Comparison of ENCODE assay signal across 8 cellular contexts in genomic region chr19:18408053-18408476, GRCh38. TPM values are rescaled to one million over a fixed set of nuclear protein-coding genes. Genes with fewer than 3 reads are reported as not detected.
A peak's percentile ranks its signal among the peaks of the same experiment; 100 is the strongest.
DNase-seq lines count a peak whose midpoint lies in the region; ATAC-seq and TF ChIP-seq lines count a peak whose summit lies in the region.

No MANE protein-coding gene starts in this region.

- peaks cover 0 to 9% (median 4%) of the 10 kb centered on the region in 5 donors for H3K27me3 Mint-ChIP-seq in naive thymus-derived CD4-positive, alpha-beta T cell

- H3K4me3 ChIP-seq in astrocyte of the cerebellum (ENCODE audit: low read depth, low read length), result no peak overlapping the region
- no peak overlapping the region for H3K4me3 ChIP-seq in naive thymus-derived CD4-positive, alpha-beta T cell (ENCODE audit: low read length)

- H3K27ac ChIP-seq in naive thymus-derived CD4-positive, alpha-beta T cell (ENCODE audit: low read depth, low read length), result no peak overlapping the region

- DNase-seq in COLO668 (lab: John Stamatoyannopoulos, UW; ENCODE audit: unreplicated experiment) (peak; percentile 53), KG1 (lab: John Stamatoyannopoulos, UW) (peak; percentile 16), astrocyte of the cerebellum (ENCODE audit: low read depth) (no peak), midbrain (lab: John Stamatoyannopoulos, UW) (no peak)
- DNase-seq in naive thymus-derived CD4-positive, alpha-beta T cell, result no peak

- CTCF ChIA-PET in naive thymus-derived CD4-positive, alpha-beta T cell (lab: Charles Lee), result no interaction called here

- no peaks in the 10 kb centered on the region for H3K27me3 ChIP-seq in naive thymus-derived CD4-positive, alpha-beta T cell (ENCODE audit: control insufficient read depth in 2 of 2, insufficient read depth in 2 of 2, low read length in 2 of 2)

- H3K4me1 Mint-ChIP-seq in naive thymus-derived CD4-positive, alpha-beta T cell, result peaks cover 0 to 7% (median 0%) of the 10 kb centered on the region in 7 donors

- ATAC-seq in GM18868 (IDR thresholded peaks at IDR 0.05; ENCODE audit: unreplicated experiment), result peak; percentile 52
- ATAC-seq in naive thymus-derived CD4-positive, alpha-beta T cell, result peak; percentile 40
- no peak for ATAC-seq in HG02623 (IDR thresholded peaks at IDR 0.05; ENCODE audit: unreplicated experiment)
- no peak for ATAC-seq in GM19324 (IDR thresholded peaks at IDR 0.05; ENCODE audit: low FRiP score, unreplicated experiment)

- no peaks in the 10 kb centered on the region for H3K36me3 ChIP-seq in naive thymus-derived CD4-positive, alpha-beta T cell (ENCODE audit: control insufficient read depth in 2 of 3, insufficient read depth in 3 of 3, low read length in 3 of 3)

- no peaks in the 10 kb centered on the region for H3K9me3 Mint-ChIP-seq in naive thymus-derived CD4-positive, alpha-beta T cell

- no peak overlapping the region for H3K27ac Mint-ChIP-seq in naive thymus-derived CD4-positive, alpha-beta T cell

- POLR2A ChIA-PET in naive thymus-derived CD4-positive, alpha-beta T cell (lab: Charles Lee), result no interaction called here

- H3K4me3 Mint-ChIP-seq in naive thymus-derived CD4-positive, alpha-beta T cell, result no peak overlapping the region

- intact Hi-C loops in naive thymus-derived CD4-positive, alpha-beta T cell (cut with micrococcal nuclease), result no loop called here

- no peaks in the 10 kb centered on the region for H3K9me3 ChIP-seq in naive thymus-derived CD4-positive, alpha-beta T cell (ENCODE audit: control insufficient read depth in 2 of 3, low read length in 3 of 3)

- H3K36me3 Mint-ChIP-seq in naive thymus-derived CD4-positive, alpha-beta T cell, result no peaks in the 10 kb centered on the region

- H3K4me1 ChIP-seq in naive thymus-derived CD4-positive, alpha-beta T cell (ENCODE audit: control insufficient read depth in 2 of 2, insufficient read depth in 2 of 2, low read length in 2 of 2), result no peaks in the 10 kb centered on the region

- in situ Hi-C loops in astrocyte of the cerebellum (cut with HindIII; ENCODE audit: low sequenced_read_pairs), result no loop called here

- peak; percentile 41 for TF ChIP-seq CTCF in astrocyte of the cerebellum (IDR thresholded peaks at IDR 0.05; ENCODE audit: low read depth, low read length, missing control alignments)

RNA-seq across cellular contexts. Expression of gene LRRC25, which starts 10.6 kb away (rescaled TPM):
- 10 to 100 TPM in 1 of 5 experiments, 1 to 10 TPM in 2, under 1 TPM in 2; 0.15 to 68.6 (median 1.2) TPM for total RNA-seq in naive thymus-derived CD4-positive, alpha-beta T cell
- under 1 TPM; 0.20 to 0.44 TPM for polyA plus RNA-seq in naive thymus-derived CD4-positive, alpha-beta T cell

RNA-seq across cellular contexts. Expression of gene SSBP4, which starts 11.1 kb away (rescaled TPM):
- 100 to 1,000 TPM in 1 of 5 experiments, 10 to 100 TPM in 4; 27.0 to 185 (median 40.7) TPM for total RNA-seq in naive thymus-derived CD4-positive, alpha-beta T cell
- polyA plus RNA-seq in naive thymus-derived CD4-positive, alpha-beta T cell, result 10 to 100 TPM; 33.5 to 42.8 TPM

RNA-seq across cellular contexts. Expression of gene GDF15, which starts 22.1 kb away (rescaled TPM):
- under 1 TPM in 4 of 5 experiments, not detected in 1; 0.32 to 0.73 (median 0.58) TPM for total RNA-seq in naive thymus-derived CD4-positive, alpha-beta T cell
- polyA plus RNA-seq in naive thymus-derived CD4-positive, alpha-beta T cell, result not detected

RNA-seq across cellular contexts. Expression of gene ISYNA1, which starts 29.9 kb away (rescaled TPM):
- total RNA-seq in naive thymus-derived CD4-positive, alpha-beta T cell, result 10 to 100 TPM in 4 of 5 experiments, 1 to 10 TPM in 1; 9.5 to 42.5 (median 42.0) TPM
- 10 to 100 TPM; 21.9 to 29.0 TPM for polyA plus RNA-seq in naive thymus-derived CD4-positive, alpha-beta T cell

Comparison
In these comparisons a context has a peak if more than half of its experiments do, and no peak if none do; other contexts are left out.
1. DNase-seq: peak in COLO668 (single experiment) and KG1 (single experiment); none in astrocyte of the cerebellum (single experiment), naive thymus-derived CD4-positive, alpha-beta T cell (0 of 9) and midbrain (single experiment).
2. ATAC-seq: peak in GM18868 (single experiment) and naive thymus-derived CD4-positive, alpha-beta T cell (single experiment); none in HG02623 (single experiment) and GM19324 (single experiment).